ENCODE assay signal across 21 cellular contexts in the genomic region with DNA sequence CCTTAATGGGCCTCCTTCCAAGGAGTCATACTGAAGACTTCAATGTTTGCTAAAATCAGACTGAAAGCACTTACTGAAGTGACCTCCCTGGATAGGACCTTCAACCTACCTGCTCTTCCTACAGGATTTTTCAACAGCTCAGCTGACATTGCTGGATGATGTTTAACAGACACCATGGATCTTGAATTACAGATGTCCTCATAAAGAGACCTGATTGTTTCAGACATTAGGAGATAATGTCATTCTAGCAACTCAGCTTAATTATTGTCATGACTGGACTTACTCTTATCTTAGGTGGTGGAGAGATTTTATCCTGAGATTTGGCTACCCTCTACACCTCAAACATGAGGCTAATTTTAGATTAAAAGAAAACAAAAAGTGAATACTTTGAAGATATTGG.
A peak's percentile ranks its signal among the peaks of the same experiment; 100 is the strongest.
DNase-seq lines count a peak whose midpoint lies in the region; ATAC-seq and TF ChIP-seq lines count a peak whose summit lies in the region.
"Had no signal": no experiment of that assay in that cellular context is flagged by ENCODE, and none has a peak within 500 bp of the region (broad histone marks: within the 10 kb centered on the region; RNA-seq: fewer than 3 reads in every experiment).

No MANE protein-coding gene starts in this region.

- peaks cover 65% of the 10 kb centered on the region for H4K20me1 ChIP-seq in SK-N-SH (ENCODE audit: insufficient read depth)

- TF ChIP-seq CTCF in SK-N-SH (IDR thresholded peaks at IDR 0.05): no peak

- H3K4me2 ChIP-seq in SK-N-SH: no peak overlapping the region
- H3K4me2 ChIP-seq: PC-9 had no signal

- peak in 1 of 2 experiments; percentile 56; a peak in 2 of 4 replicates for TF ChIP-seq EP300 in SK-N-SH (IDR thresholded peaks at IDR 0.05; ENCODE audit: borderline replicate concordance in 1 of 2, low read depth in 1 of 2, low read length in 1 of 2)

- ATAC-seq in SK-N-SH treated with all-trans-retinoic acid at 6 μM for 48 hours (no peak), HG03378 (IDR thresholded peaks at IDR 0.05; ENCODE audit: unreplicated experiment) (no peak), HG03354 (IDR thresholded peaks at IDR 0.05; ENCODE audit: poor library complexity, severe bottlenecking, unreplicated experiment) (no peak), HG02798 (IDR thresholded peaks at IDR 0.05; ENCODE audit: poor library complexity, unreplicated experiment) (no peak)
- ATAC-seq in stimulated activated effector memory CD8-positive, alpha-beta T cell treated with anti-CD3 and anti-CD28 coated beads, Interleukin-12 subunit alpha, Interleukin-12 subunit beta, amount 100 ng/mL, for 72 hours: no peak
- ATAC-seq: foreskin keratinocyte had no signal

- no peak for TF ChIP-seq RAD21 in SK-N-SH (IDR thresholded peaks at IDR 0.05; ENCODE audit: low read length)

- H3K9ac ChIP-seq in SK-N-SH: no peak overlapping the region

- H3K4me3 ChIP-seq in SK-N-SH (ENCODE audit: low read depth in 2 of 2, low read length in 1 of 2): no peak overlapping the region
- H3K4me3 ChIP-seq: PC-9, right atrium auricular region had no signal

- H3K9me3 ChIP-seq in SK-N-SH: no peaks in the 10 kb centered on the region
- H3K9me3 ChIP-seq: BE2C, right atrium auricular region had no signal

- peaks cover under 1% of the 10 kb centered on the region for H3F3A ChIP-seq in SK-N-SH (replicated peaks; ENCODE audit: insufficient read depth)

- peaks cover 20 to 43% (median 40%) of the 10 kb centered on the region in 3 donors for H3K4me1 Mint-ChIP-seq in IgD-negative memory B cell
- peaks cover 23% of the 10 kb centered on the region for H3K4me1 Mint-ChIP-seq in stimulated activated effector memory CD8-positive, alpha-beta T cell treated with anti-CD3 and anti-CD28 coated beads, Interleukin-12 subunit alpha, Interleukin-12 subunit beta, amount 100 ng/mL, for 72 hours

- H2AFZ ChIP-seq in SK-N-SH (ENCODE audit: low read depth): no peak overlapping the region
- H2AFZ ChIP-seq: PC-9 had no signal

- peaks cover 97% of the 10 kb centered on the region for H3K79me2 ChIP-seq in SK-N-SH (ENCODE audit: insufficient read depth)

- H3K4me1 ChIP-seq in SK-N-SH (ENCODE audit: control insufficient read depth in 1 of 2, insufficient read depth in 2 of 2, low read depth in 1 of 2, low read length in 1 of 2): peaks cover 7 to 21% of the 10 kb centered on the region in 2 experiments
- H3K4me1 ChIP-seq: BE2C, foreskin keratinocyte had no signal

- POLR2A ChIA-PET in SK-N-SH (lab: Yijun Ruan, JAX): no interaction called here

- H3K4me3 Mint-ChIP-seq in IgD-negative memory B cell: peak overlapping the region in 1 of 4 donors; percentile 47
- no peak overlapping the region for H3K4me3 Mint-ChIP-seq in stimulated activated effector memory CD8-positive, alpha-beta T cell treated with anti-CD3 and anti-CD28 coated beads, Interleukin-12 subunit alpha, Interleukin-12 subunit beta, amount 100 ng/mL, for 72 hours
- H3K4me3 Mint-ChIP-seq: activated naive CD4-positive, alpha-beta T cell treated with anti-CD3 and anti-CD28 coated beads for 36 hours; brain; HFFc6 had no signal

- CTCF ChIA-PET in SK-N-SH (lab: Yijun Ruan, JAX): interaction anchor here (1.5 kb wide), 1 partner anchor 12 kb away, joined by 6 read pairs; no protein-coding TSS in a partner anchor

- H3K27ac ChIP-seq in SK-N-SH (ENCODE audit: low read depth in 2 of 2, low read length in 1 of 2) (no peak overlapping the region; a peak in 1 of 4 replicates), layer of hippocampus (ENCODE audit: low read depth, low read length) (peak overlapping the region; percentile 60)
- H3K27ac ChIP-seq: 22Rv1, foreskin keratinocyte, PC-9, right atrium auricular region had no signal

- no peaks in the 10 kb centered on the region for H3K27me3 Mint-ChIP-seq in IgD-negative memory B cell
- H3K27me3 Mint-ChIP-seq: brain had no signal

- DNase-seq in SK-N-SH: no peak
- DNase-seq in stimulated activated effector memory CD8-positive, alpha-beta T cell treated with anti-CD3 and anti-CD28 coated beads, Interleukin-12 subunit alpha, Interleukin-12 subunit beta, amount 100 ng/mL, for 72 hours (ENCODE audit: low spot score in 2 of 2): no peak
- DNase-seq: activated CD8-positive, alpha-beta memory T cell treated with anti-CD3 and anti-CD28 coated beads, Interleukin-2, amount 50 U/mL, for 4 hours; activated naive CD4-positive, alpha-beta T cell treated with anti-CD3 and anti-CD28 coated beads for 36 hours; BE2C; dermis blood vessel endothelial cell; DMS153; foreskin keratinocyte; GF-D8; HFFc6; NCI-H774; PC-9 had no signal

- peak overlapping the region; percentile 42 to 84 (median 47) for H3K27ac Mint-ChIP-seq in IgD-negative memory B cell
- H3K27ac Mint-ChIP-seq in stimulated activated effector memory CD8-positive, alpha-beta T cell treated with anti-CD3 and anti-CD28 coated beads, Interleukin-12 subunit alpha, Interleukin-12 subunit beta, amount 100 ng/mL, for 72 hours: peak overlapping the region; percentile 50
- H3K27ac Mint-ChIP-seq: activated naive CD4-positive, alpha-beta T cell treated with anti-CD3 and anti-CD28 coated beads for 36 hours; HFFc6 had no signal

- peaks cover 28 to 35% of the 10 kb centered on the region in 2 experiments for H3K36me3 ChIP-seq in SK-N-SH (replicated peaks in 1 of 2; ENCODE audit: control insufficient read depth in 1 of 2, insufficient read depth in 2 of 2, low read length in 1 of 2)

- no peaks in the 10 kb centered on the region for H3K9me3 Mint-ChIP-seq in IgD-negative memory B cell
- H3K9me3 Mint-ChIP-seq in stimulated activated effector memory CD8-positive, alpha-beta T cell treated with anti-CD3 and anti-CD28 coated beads, Interleukin-12 subunit alpha, Interleukin-12 subunit beta, amount 100 ng/mL, for 72 hours: no peaks in the 10 kb centered on the region
- H3K9me3 Mint-ChIP-seq: activated naive CD4-positive, alpha-beta T cell treated with anti-CD3 and anti-CD28 coated beads for 36 hours; brain; HFFc6 had no signal

- H3K27me3 ChIP-seq in SK-N-SH (ENCODE audit: insufficient read depth) (no peaks in the 10 kb centered on the region), layer of hippocampus (ENCODE audit: control insufficient read depth, insufficient read depth, low read length) (no peaks in the 10 kb centered on the region)
- H3K27me3 ChIP-seq: BE2C, foreskin keratinocyte, right atrium auricular region had no signal

- H3K9me2 ChIP-seq in SK-N-SH: no peaks in the 10 kb centered on the region

- H3K36me3 Mint-ChIP-seq in IgD-negative memory B cell: peaks cover 5% of the 10 kb centered on the region
- H3K36me3 Mint-ChIP-seq in stimulated activated effector memory CD8-positive, alpha-beta T cell treated with anti-CD3 and anti-CD28 coated beads, Interleukin-12 subunit alpha, Interleukin-12 subunit beta, amount 100 ng/mL, for 72 hours: peaks cover 98% of the 10 kb centered on the region

TF ChIP-seq in SK-N-SH, 30 proteins besides CTCF, POLR2A, EP300 and RAD21 (continues in another document):
- TF ChIP-seq SMC3 (IDR thresholded peaks at IDR 0.05; ENCODE audit: low read depth, low read length): no peak
- 0 out of 2 replicates have a peak, but pooled peaks have one; percentile 10 for TF ChIP-seq RCOR1 (IDR thresholded peaks at IDR 0.05; ENCODE audit: low read length)
- no peak for TF ChIP-seq RFX5 (IDR thresholded peaks at IDR 0.05; ENCODE audit: low read length)
- TF ChIP-seq JUND (IDR thresholded peaks at IDR 0.05): no peak
- no peak for TF ChIP-seq MEF2A (IDR thresholded peaks at IDR 0.05; ENCODE audit: borderline replicate concordance, low read depth)
- TF ChIP-seq ZBTB33 (IDR thresholded peaks at IDR 0.05; ENCODE audit: borderline replicate concordance, low read depth): no peak
- TF ChIP-seq CHD2 (IDR thresholded peaks at IDR 0.05; ENCODE audit: low read length, partially characterized antibody): peak; percentile 27

TF ChIP-seq in SK-N-SH treated with all-trans-retinoic acid at 6 μM for 48 hours, 23 proteins besides CTCF, POLR2A, EP300 and RAD21 (continues in another document):
- TF ChIP-seq RARB (CRISPR knock-in tag; IDR thresholded peaks at IDR 0.05): no peak
- TF ChIP-seq BACH2 (CRISPR knock-in tag; IDR thresholded peaks at IDR 0.05; ENCODE audit: borderline replicate concordance): no peak
- no peak for TF ChIP-seq ZC3H10 (CRISPR knock-in tag; IDR thresholded peaks at IDR 0.05)
- TF ChIP-seq CSDC2 (CRISPR knock-in tag; IDR thresholded peaks at IDR 0.05): no peak
- TF ChIP-seq, protein P1, sequence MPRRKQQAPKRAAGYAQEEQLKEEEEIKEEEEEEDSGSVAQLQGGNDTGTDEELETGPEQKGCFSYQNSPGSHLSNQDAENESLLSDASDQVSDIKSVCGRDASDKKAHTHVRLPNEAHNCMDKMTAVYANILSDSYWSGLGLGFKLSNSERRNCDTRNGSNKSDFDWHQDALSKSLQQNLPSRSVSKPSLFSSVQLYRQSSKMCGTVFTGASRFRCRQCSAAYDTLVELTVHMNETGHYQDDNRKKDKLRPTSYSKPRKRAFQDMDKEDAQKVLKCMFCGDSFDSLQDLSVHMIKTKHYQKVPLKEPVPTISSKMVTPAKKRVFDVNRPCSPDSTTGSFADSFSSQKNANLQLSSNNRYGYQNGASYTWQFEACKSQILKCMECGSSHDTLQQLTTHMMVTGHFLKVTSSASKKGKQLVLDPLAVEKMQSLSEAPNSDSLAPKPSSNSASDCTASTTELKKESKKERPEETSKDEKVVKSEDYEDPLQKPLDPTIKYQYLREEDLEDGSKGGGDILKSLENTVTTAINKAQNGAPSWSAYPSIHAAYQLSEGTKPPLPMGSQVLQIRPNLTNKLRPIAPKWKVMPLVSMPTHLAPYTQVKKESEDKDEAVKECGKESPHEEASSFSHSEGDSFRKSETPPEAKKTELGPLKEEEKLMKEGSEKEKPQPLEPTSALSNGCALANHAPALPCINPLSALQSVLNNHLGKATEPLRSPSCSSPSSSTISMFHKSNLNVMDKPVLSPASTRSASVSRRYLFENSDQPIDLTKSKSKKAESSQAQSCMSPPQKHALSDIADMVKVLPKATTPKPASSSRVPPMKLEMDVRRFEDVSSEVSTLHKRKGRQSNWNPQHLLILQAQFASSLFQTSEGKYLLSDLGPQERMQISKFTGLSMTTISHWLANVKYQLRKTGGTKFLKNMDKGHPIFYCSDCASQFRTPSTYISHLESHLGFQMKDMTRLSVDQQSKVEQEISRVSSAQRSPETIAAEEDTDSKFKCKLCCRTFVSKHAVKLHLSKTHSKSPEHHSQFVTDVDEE (CRISPR knock-in tag; IDR thresholded peaks at IDR 0.05): no peak
- no peak for TF ChIP-seq TCF4 (CRISPR knock-in tag; IDR thresholded peaks at IDR 0.05; ENCODE audit: borderline replicate concordance)
- no peak for TF ChIP-seq ESRRG (CRISPR knock-in tag; IDR thresholded peaks at IDR 0.05)
- no peak for TF ChIP-seq ISL1 (CRISPR knock-in tag; IDR thresholded peaks at IDR 0.05)
- TF ChIP-seq ZNF565 (CRISPR knock-in tag; conservative IDR thresholded peaks at IDR 0.05; ENCODE audit: low read depth): no peak
